8 cellular contexts compared by ENCODE assay signal in the genomic region with DNA sequence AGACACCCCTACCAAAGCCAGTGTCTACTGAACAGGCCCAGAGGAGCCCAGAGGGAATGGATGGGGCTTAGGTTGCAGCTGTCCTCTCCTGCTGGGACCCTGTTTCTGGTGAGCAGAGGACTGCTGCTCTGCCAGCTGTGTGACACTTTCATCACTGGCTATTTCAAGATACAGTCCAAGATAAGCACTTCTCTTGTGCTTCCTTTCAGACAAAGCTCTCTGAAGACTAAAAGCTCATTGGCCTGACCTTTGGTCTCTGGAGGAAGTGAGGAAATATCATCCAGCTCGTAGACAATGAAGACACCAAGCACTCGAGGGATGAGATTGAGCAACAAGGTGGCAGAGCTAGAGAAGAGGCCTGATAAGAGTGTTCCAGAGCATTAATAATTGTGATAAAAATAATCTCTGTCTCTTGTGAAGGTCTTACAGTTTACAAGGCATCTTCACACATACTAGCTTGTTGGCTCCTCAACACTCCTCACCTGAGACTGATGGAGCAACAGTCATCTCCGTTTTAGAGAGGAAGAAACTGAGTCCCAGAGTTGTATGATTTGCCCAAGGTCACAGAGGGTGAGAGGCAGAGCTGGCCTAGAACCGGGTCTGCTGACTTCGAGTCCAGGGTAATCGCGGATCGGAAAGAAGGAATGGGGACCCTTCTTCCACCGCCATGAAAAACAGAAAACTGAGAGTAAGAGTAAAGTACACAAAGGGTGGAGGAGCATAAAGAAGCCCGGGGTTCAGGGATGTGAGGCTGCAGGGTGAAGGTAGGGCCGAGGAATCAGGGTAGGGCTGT. TPM values are rescaled to one million over a fixed set of nuclear protein-coding genes. Genes with fewer than 3 reads are reported as not detected.
A peak's percentile ranks its signal among the peaks of the same experiment; 100 is the strongest.
DNase-seq lines count a peak whose midpoint lies in the region; ATAC-seq and TF ChIP-seq lines count a peak whose summit lies in the region.

No MANE protein-coding gene starts in this region.

- peak overlapping the region; percentile 69 for H3K4me3 ChIP-seq in ovary

- H3K27me3 Mint-ChIP-seq in activated CD4-positive, alpha-beta memory T cell treated with anti-CD3 and anti-CD28 coated beads, Interleukin-2, amount 10 ng/mL, durations not matched to agents 7 days and 5 days = no peaks in the 10 kb centered on the region
- peaks cover 15% of the 10 kb centered on the region for H3K27me3 Mint-ChIP-seq in glutamatergic neuron (ENCODE audit: unreplicated experiment)

- WGBS in ovary, 3 donors = 3 to 6% (median 4%) methylated on average over 11 of the region's 11 CpGs

- TF ChIP-seq CTCF in glutamatergic neuron (IDR thresholded peaks at IDR 0.05; ENCODE audit: partially characterized antibody, unreplicated experiment) (no peak), ovary (IDR thresholded peaks at IDR 0.05) (no peak)

- CTCF ChIA-PET in activated CD4-positive, alpha-beta memory T cell treated with anti-CD3 and anti-CD28 coated beads, Interleukin-2, amount 10 ng/mL, durations not matched to agents 7 days and 5 days (lab: Charles Lee) = interaction anchor here (0.6 to 10.8 kb wide), 23 partner anchors 9 to 237 kb away, joined by 3 to 286 read pairs (median 5); a partner anchor contains a TSS

- TF ChIP-seq POLR2A in ovary (IDR thresholded peaks at IDR 0.05) = no peak

- peak overlapping the region; percentile 72 for H3K9ac ChIP-seq in ES-I3 (ENCODE audit: low read depth, low read length)

- no peak for TF ChIP-seq EP300 in ovary (IDR thresholded peaks at IDR 0.05)

- no peaks in the 10 kb centered on the region for H3K9me3 Mint-ChIP-seq in activated CD4-positive, alpha-beta memory T cell treated with anti-CD3 and anti-CD28 coated beads, Interleukin-2, amount 10 ng/mL, durations not matched to agents 7 days and 5 days
- peaks cover 11% of the 10 kb centered on the region for H3K9me3 Mint-ChIP-seq in glutamatergic neuron (ENCODE audit: unreplicated experiment)

- no peaks in the 10 kb centered on the region for H3K9me3 ChIP-seq in ES-I3 (ENCODE audit: control insufficient read depth, insufficient read depth, low read length)
- no peaks in the 10 kb centered on the region for H3K9me3 ChIP-seq in ovary

- no peaks in the 10 kb centered on the region for H3K36me3 ChIP-seq in ES-I3 (ENCODE audit: insufficient read depth, low read length)
- no peaks in the 10 kb centered on the region for H3K36me3 ChIP-seq in ovary

- intact Hi-C loops in ovary (cut with DNase I) = loop anchor here (5.0 to 10.0 kb wide), 6 partner anchors 90 to 382 kb away; a partner anchor contains a TSS

- ATAC-seq in GM18870 (IDR thresholded peaks at IDR 0.05; ENCODE audit: unreplicated experiment) (no peak), HG03457 (IDR thresholded peaks at IDR 0.05; ENCODE audit: unreplicated experiment) (no peak)

- POLR2A ChIA-PET in activated CD4-positive, alpha-beta memory T cell treated with anti-CD3 and anti-CD28 coated beads, Interleukin-2, amount 10 ng/mL, durations not matched to agents 7 days and 5 days (lab: Charles Lee) = interaction anchor here (0.8 to 9.7 kb wide), 20 partner anchors 8 to 435 kb away, joined by 3 to 268 read pairs (median 4); a partner anchor contains a TSS

- H3K27ac Mint-ChIP-seq in activated CD4-positive, alpha-beta memory T cell treated with anti-CD3 and anti-CD28 coated beads, Interleukin-2, amount 10 ng/mL, durations not matched to agents 7 days and 5 days = peak overlapping the region; percentile 91
- H3K27ac Mint-ChIP-seq in glutamatergic neuron (ENCODE audit: unreplicated experiment) = peak overlapping the region; percentile 98

- no peaks in the 10 kb centered on the region for H3K27me3 ChIP-seq in ovary

- peaks cover 26% of the 10 kb centered on the region for H3K4me1 Mint-ChIP-seq in activated CD4-positive, alpha-beta memory T cell treated with anti-CD3 and anti-CD28 coated beads, Interleukin-2, amount 10 ng/mL, durations not matched to agents 7 days and 5 days
- H3K4me1 Mint-ChIP-seq in glutamatergic neuron (ENCODE audit: low read depth, unreplicated experiment) = peaks cover 38% of the 10 kb centered on the region

- peaks cover 10% of the 10 kb centered on the region for H3K4me1 ChIP-seq in ES-I3 (ENCODE audit: insufficient read depth, low read length)
- H3K4me1 ChIP-seq in ovary (ENCODE audit: insufficient read depth) = peaks cover 6% of the 10 kb centered on the region

- peak overlapping the region; percentile 84 for H3K4me3 Mint-ChIP-seq in activated CD4-positive, alpha-beta memory T cell treated with anti-CD3 and anti-CD28 coated beads, Interleukin-2, amount 10 ng/mL, durations not matched to agents 7 days and 5 days
- peak overlapping the region; percentile 97 for H3K4me3 Mint-ChIP-seq in glutamatergic neuron (ENCODE audit: unreplicated experiment)

- DNase-seq in KG1 (lab: John Stamatoyannopoulos, UW) (peak; percentile 38), glutamatergic neuron (peak; percentile 33), ovary (peak in 1 of 5 donors; percentile 34), NCI-H2081 (lab: John Stamatoyannopoulos, UW) (no peak)
- DNase-seq in activated CD4-positive, alpha-beta memory T cell treated with anti-CD3 and anti-CD28 coated beads, Interleukin-2, amount 10 ng/mL, durations not matched to agents 7 days and 5 days = peak; percentile 21

- peak overlapping the region; percentile 21 to 45 for H3K27ac ChIP-seq in ovary

- H3K36me3 Mint-ChIP-seq in activated CD4-positive, alpha-beta memory T cell treated with anti-CD3 and anti-CD28 coated beads, Interleukin-2, amount 10 ng/mL, durations not matched to agents 7 days and 5 days (ENCODE audit: low read depth) = no peaks in the 10 kb centered on the region
- H3K36me3 Mint-ChIP-seq in glutamatergic neuron (ENCODE audit: unreplicated experiment) = no peaks in the 10 kb centered on the region

RNA-seq across cellular contexts. Expression of a gene that starts 0.7 kb away (rescaled TPM):
- total RNA-seq in activated CD4-positive, alpha-beta memory T cell treated with anti-CD3 and anti-CD28 coated beads, Interleukin-2, amount 10 ng/mL, durations not matched to agents 7 days and 5 days = 10 to 100 TPM in 1 of 2 experiments, 1 to 10 TPM in 1; 9.4 to 10.1 TPM
- total RNA-seq in glutamatergic neuron (ENCODE audit: unreplicated experiment) = 6.3 TPM
- total RNA-seq in ovary = 10 to 100 TPM in 1 of 7 donors, 1 to 10 TPM in 6; 4.6 to 10.2 (median 6.1) TPM
- polyA plus RNA-seq in ovary = 10 to 100 TPM in 1 of 2 donors, 1 to 10 TPM in 1; 3.4 to 12.1 TPM

RNA-seq across cellular contexts. Expression of a gene that starts 24.4 kb away (rescaled TPM):
- total RNA-seq in activated CD4-positive, alpha-beta memory T cell treated with anti-CD3 and anti-CD28 coated beads, Interleukin-2, amount 10 ng/mL, durations not matched to agents 7 days and 5 days = not detected
- total RNA-seq in glutamatergic neuron (ENCODE audit: unreplicated experiment) (2.6 TPM), ovary (1 to 10 TPM; 1.7 to 4.5 (median 3.7) TPM)
- 1 to 10 TPM in 1 of 2 donors, under 1 TPM in 1; 0.47 to 1.5 TPM for polyA plus RNA-seq in ovary

RNA-seq across cellular contexts. Expression of a gene that starts 48.8 kb away (rescaled TPM):
- total RNA-seq in activated CD4-positive, alpha-beta memory T cell treated with anti-CD3 and anti-CD28 coated beads, Interleukin-2, amount 10 ng/mL, durations not matched to agents 7 days and 5 days = not detected
- not detected for total RNA-seq in glutamatergic neuron (ENCODE audit: unreplicated experiment)
- under 1 TPM in 4 of 7 donors, not detected in 3; 0.11 to 0.80 (median 0.17) TPM for total RNA-seq in ovary
- polyA plus RNA-seq in ovary = not detected

Comparison
In these comparisons a context has a peak if more than half of its experiments do, and no peak if none do; other contexts are left out.
1. DNase-seq: peak in KG1 (single experiment), activated CD4-positive, alpha-beta memory T cell treated with anti-CD3 and anti-CD28 coated beads, Interleukin-2, amount 10 ng/mL, durations not matched to agents 7 days and 5 days (single experiment) and glutamatergic neuron (single experiment); none in NCI-H2081 (0 of 2).